ENCODE assay signal across 16 cellular contexts in the genomic region with DNA sequence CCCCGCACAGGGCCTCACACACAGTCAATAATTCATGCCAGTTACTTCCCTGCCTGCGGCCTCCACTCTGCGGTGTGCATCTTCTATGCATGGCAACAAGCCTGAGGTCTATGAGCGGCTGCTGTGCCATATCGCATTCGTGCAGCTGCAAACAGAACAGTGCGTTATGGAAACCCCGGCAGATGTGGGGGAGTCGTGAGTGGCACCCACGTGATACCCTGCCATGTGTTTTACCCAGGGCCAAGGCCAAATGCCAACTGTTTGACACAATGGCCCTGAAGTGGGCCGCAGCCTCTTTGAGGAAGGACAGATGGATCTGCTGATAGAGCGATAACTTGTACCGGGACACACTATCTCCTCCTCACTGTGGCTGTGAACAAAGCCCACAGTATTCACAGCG. TPM values are rescaled to one million over a fixed set of nuclear protein-coding genes. Genes with fewer than 3 reads are reported as not detected.
DNase-seq lines count a peak whose midpoint lies in the region; ATAC-seq and TF ChIP-seq lines count a peak whose summit lies in the region.
"Had no signal": no experiment of that assay in that cellular context is flagged by ENCODE, and none has a peak within 500 bp of the region (broad histone marks: within the 10 kb centered on the region; RNA-seq: fewer than 3 reads in every experiment).

No MANE protein-coding gene starts in this region.

- no peaks in the 10 kb centered on the region for H3K36me3 ChIP-seq in esophagus muscularis mucosa
- H3K36me3 ChIP-seq: colonic mucosa had no signal

- TF ChIP-seq CTCF in brain (conservative IDR thresholded peaks at IDR 0.05) (no peak), esophagus muscularis mucosa (IDR thresholded peaks at IDR 0.05) (no peak)

- H3K36me3 Mint-ChIP-seq in brain, result peaks cover 11% of the 10 kb centered on the region
- no peaks in the 10 kb centered on the region for H3K36me3 Mint-ChIP-seq in naive B cell
- H3K36me3 Mint-ChIP-seq: T-cell had no signal

- 77% methylated on average over 12 of the region's 14 CpGs for WGBS in esophagus muscularis mucosa

- H3K27me3 Mint-ChIP-seq in brain, result no peaks in the 10 kb centered on the region
- no peaks in the 10 kb centered on the region for H3K27me3 Mint-ChIP-seq in naive B cell

- H3K4me3 Mint-ChIP-seq in brain (peak overlapping the region in 1 of 5 experiments; percentile 0), naive B cell (peak overlapping the region in 5 of 8 donors; percentile 45 to 77 (median 69))
- H3K4me3 Mint-ChIP-seq: T-cell had no signal

- peak; percentile 78 to 80 for ATAC-seq in naive B cell (ENCODE audit: low read depth in 2 of 2)
- ATAC-seq in HG03039 (IDR thresholded peaks at IDR 0.05; ENCODE audit: unreplicated experiment), result no peak

- H3K27ac Mint-ChIP-seq in brain, result peak overlapping the region; percentile 44 to 82 (median 60)
- H3K27ac Mint-ChIP-seq in naive B cell, result peak overlapping the region; percentile 50 to 96 (median 82)
- H3K27ac Mint-ChIP-seq: T-cell had no signal

- peak; percentile 90 for DNase-seq in Ammon's horn (ENCODE audit: low spot score)
- DNase-seq in MV-4-11 (lab: John Stamatoyannopoulos, UW), result peak; percentile 74
- peak; percentile 54 for DNase-seq in naive B cell
- no peak for DNase-seq in esophagus muscularis mucosa (ENCODE audit: extremely low spot score)
- DNase-seq in A172 (ENCODE audit: low spot score), result no peak
- DNase-seq in stimulated activated CD4-positive, alpha-beta T cell treated with anti-CD3 and anti-CD28 coated beads, Interleukin-15, amount 100 ng/mL, for 24 hours, result no peak
- DNase-seq: activated CD4-positive, alpha-beta T cell treated with anti-CD3 and anti-CD28 coated beads, Interleukin-2, amount 50 U/mL, for 48 hours; activated naive CD4-positive, alpha-beta T cell treated with anti-CD3 and anti-CD28 coated beads, Interleukin-2, amount 50 U/mL, for 16 hours; colonic mucosa; NCI-H1105 treated with DMSO at 0.1 percent for 48 hours; NCI-H69; stimulated activated CD4-positive, alpha-beta T cell treated with anti-CD3 and anti-CD28 coated beads, Interleukin-4, amount 100 ng/mL, for 24 hours; T-cell had no signal

- no peaks in the 10 kb centered on the region for H3K27me3 ChIP-seq in esophagus muscularis mucosa
- H3K27me3 ChIP-seq: colonic mucosa had no signal

- no peak for TF ChIP-seq EP300 in esophagus muscularis mucosa (IDR thresholded peaks at IDR 0.05)

- intact Hi-C loops in esophagus muscularis mucosa (cut with DNase I), result no loop called here

- no peak overlapping the region for H3K27ac ChIP-seq in esophagus muscularis mucosa (replicated peaks in 1 of 4)
- H3K27ac ChIP-seq: colonic mucosa, parathyroid adenoma had no signal

- peaks cover 33 to 55% (median 49%) of the 10 kb centered on the region in 4 donors for H3K4me1 ChIP-seq in esophagus muscularis mucosa

- no peaks in the 10 kb centered on the region for H3K9me3 ChIP-seq in esophagus muscularis mucosa
- H3K9me3 ChIP-seq: colonic mucosa had no signal

- H3K4me1 Mint-ChIP-seq in brain (peaks cover 67% of the 10 kb centered on the region), naive B cell (peaks cover 54 to 65% (median 56%) of the 10 kb centered on the region in 3 donors)

- no peak for TF ChIP-seq POLR2A in esophagus muscularis mucosa (IDR thresholded peaks at IDR 0.05; ENCODE audit: low read depth)

- peaks cover 0 to 6% (median 0%) of the 10 kb centered on the region in 5 experiments for H3K9me3 Mint-ChIP-seq in brain
- no peaks in the 10 kb centered on the region for H3K9me3 Mint-ChIP-seq in naive B cell
- H3K9me3 Mint-ChIP-seq: T-cell had no signal

- no peak overlapping the region for H3K4me3 ChIP-seq in esophagus muscularis mucosa
- H3K4me3 ChIP-seq: colonic mucosa had no signal

RNA-seq across cellular contexts. Expression of gene TNS3, which starts 13.3 kb away (rescaled TPM):
- polyA plus RNA-seq in brain (ENCODE audit: insufficient read depth, low read depth, low replicate concordance), result 28.1 TPM
- 1 to 10 TPM; 1.5 to 6.3 (median 4.8) TPM for polyA plus RNA-seq in naive B cell (ENCODE audit: low read depth in 6 of 6)
- total RNA-seq in esophagus muscularis mucosa, result 10 to 100 TPM; 34.6 to 52.5 (median 48.6) TPM
- total RNA-seq in A172 (2014; rRNA removed; shearing (Covaris generic)), result 95.2 and 97.2 TPM in 2 replicates

Comparison
In these comparisons a context has a peak if more than half of its experiments do, and no peak if none do; other contexts are left out.
1. DNase-seq: peak in Ammon's horn (single experiment), MV-4-11 (single experiment) and naive B cell (single experiment); none in esophagus muscularis mucosa (single experiment), A172 (single experiment) and stimulated activated CD4-positive, alpha-beta T cell treated with anti-CD3 and anti-CD28 coated beads, Interleukin-15, amount 100 ng/mL, for 24 hours (single experiment).